2 cellular contexts compared by ENCODE assay signal in genomic region chr4:139822391-139822790, GRCh38.
TF ChIP-seq lines count a peak whose summit lies in the region.

No MANE protein-coding gene starts in this region.

TF ChIP-seq in H1, 55 proteins besides CTCF, POLR2A, EP300 and RAD21:
- TF ChIP-seq USF2 (IDR thresholded peaks at IDR 0.05; ENCODE audit: low read length) (no peak), HDAC6 (IDR thresholded peaks at IDR 0.05; ENCODE audit: low read depth, low read length) (no peak), ATF2 (IDR thresholded peaks at IDR 0.05; ENCODE audit: low read length) (no peak), TCF12 (IDR thresholded peaks at IDR 0.05; ENCODE audit: low read depth, low read length) (no peak), SAP30 (IDR thresholded peaks at IDR 0.05; ENCODE audit: insufficient read depth, insufficient replicate concordance, low read length) (no peak)

TF ChIP-seq in neural cell, 6 proteins besides CTCF, POLR2A, EP300 and RAD21 (continued from another document):
- no peak for TF ChIP-seq REST (IDR thresholded peaks at IDR 0.05; ENCODE audit: borderline replicate concordance)
